Comparison of ENCODE assay signal across 24 cellular contexts in the genomic region with DNA sequence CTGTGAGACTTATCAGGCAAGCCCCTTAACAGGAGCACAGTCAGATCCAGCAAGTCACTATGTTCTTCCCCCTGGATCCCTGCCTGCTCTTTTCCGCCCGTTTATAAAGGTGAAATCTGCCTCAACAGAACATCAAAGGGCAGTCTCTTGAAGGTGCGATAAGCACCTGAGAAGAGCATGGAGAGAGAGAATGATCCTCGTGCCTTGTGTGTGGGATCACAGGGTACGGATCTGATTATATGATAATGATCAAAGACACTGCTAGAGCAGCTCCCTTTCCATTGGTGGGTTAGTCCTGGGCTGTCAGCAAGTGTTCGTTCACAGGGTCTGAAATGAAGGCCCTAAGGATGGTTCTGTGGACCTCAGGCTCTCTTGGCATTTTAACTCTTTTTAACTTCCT.
"Had no signal": no experiment of that assay in that cellular context is flagged by ENCODE, and none has a peak within 500 bp of the region (broad histone marks: within the 10 kb centered on the region; RNA-seq: fewer than 3 reads in every experiment).

No MANE protein-coding gene starts in this region.

- H3K4me1 Mint-ChIP-seq: naive thymus-derived CD4-positive, alpha-beta T cell; stimulated activated memory B cell treated with anti-CD40 and anti-IgM and Interleukin-4, amounts not matched to agents 10 μg/mL and 1 μg/mL and 100 μg/mL, for 72 hours; stimulated activated naive CD8-positive, alpha-beta T cell treated with anti-CD3 and anti-CD28 coated beads, Interleukin-15, amount 100 ng/mL, for 72 hours had no signal

- H3K4me2 ChIP-seq: smooth muscle cell had no signal

- H3K27me3 Mint-ChIP-seq: naive thymus-derived CD4-positive, alpha-beta T cell; natural killer cell treated with Interleukin-12 subunit alpha and Interleukin-12 subunit beta and Interleukin-15 and Interleukin-18, amount 100 ng/mL, for 72 hours; progenitor cell of endocrine pancreas; stimulated activated memory B cell treated with anti-CD40 and anti-IgM and Interleukin-4, amounts not matched to agents 10 μg/mL and 1 μg/mL and 100 μg/mL, for 72 hours; stimulated activated naive CD8-positive, alpha-beta T cell treated with anti-CD3 and anti-CD28 coated beads, Interleukin-15, amount 100 ng/mL, for 72 hours; type B pancreatic cell had no signal

- ATAC-seq: mucosa of descending colon; naive thymus-derived CD4-positive, alpha-beta T cell; natural killer cell treated with Interleukin-12 subunit alpha and Interleukin-12 subunit beta and Interleukin-15 and Interleukin-18, amount 100 ng/mL, for 72 hours; right lobe of liver; stimulated activated memory B cell treated with anti-CD40 and anti-IgM and Interleukin-4, amounts not matched to agents 10 μg/mL and 1 μg/mL and 100 μg/mL, for 72 hours; stimulated activated naive CD8-positive, alpha-beta T cell treated with anti-CD3 and anti-CD28 coated beads, Interleukin-15, amount 100 ng/mL, for 72 hours had no signal

- H3K4me1 ChIP-seq: left ventricle myocardium inferior, right atrium auricular region, right lobe of liver, tibial nerve, uterus had no signal

- H3K4me3 Mint-ChIP-seq: naive thymus-derived CD4-positive, alpha-beta T cell; natural killer cell treated with Interleukin-12 subunit alpha and Interleukin-12 subunit beta and Interleukin-15 and Interleukin-18, amount 100 ng/mL, for 72 hours; stimulated activated memory B cell treated with anti-CD40 and anti-IgM and Interleukin-4, amounts not matched to agents 10 μg/mL and 1 μg/mL and 100 μg/mL, for 72 hours; stimulated activated naive CD8-positive, alpha-beta T cell treated with anti-CD3 and anti-CD28 coated beads, Interleukin-15, amount 100 ng/mL, for 72 hours; type B pancreatic cell had no signal

- H3K36me3 Mint-ChIP-seq: natural killer cell treated with Interleukin-12 subunit alpha and Interleukin-12 subunit beta and Interleukin-15 and Interleukin-18, amount 100 ng/mL, for 72 hours had no signal

- H3K9me3 ChIP-seq: left ventricle myocardium inferior, mucosa of descending colon, right atrium auricular region, right lobe of liver, tibial nerve, uterus had no signal

- H3K27ac Mint-ChIP-seq: natural killer cell treated with Interleukin-12 subunit alpha and Interleukin-12 subunit beta and Interleukin-15 and Interleukin-18, amount 100 ng/mL, for 72 hours; progenitor cell of endocrine pancreas; stimulated activated memory B cell treated with anti-CD40 and anti-IgM and Interleukin-4, amounts not matched to agents 10 μg/mL and 1 μg/mL and 100 μg/mL, for 72 hours; type B pancreatic cell had no signal

- H3K27me3 ChIP-seq: right atrium auricular region, right lobe of liver, tibial nerve, uterus had no signal

- H3K4me3 ChIP-seq: left ventricle myocardium inferior, lung, mucosa of descending colon, right atrium auricular region, right lobe of liver, smooth muscle cell, tibial nerve, uterus had no signal

- H3K9me3 Mint-ChIP-seq: naive thymus-derived CD4-positive, alpha-beta T cell; natural killer cell treated with Interleukin-12 subunit alpha and Interleukin-12 subunit beta and Interleukin-15 and Interleukin-18, amount 100 ng/mL, for 72 hours; stimulated activated memory B cell treated with anti-CD40 and anti-IgM and Interleukin-4, amounts not matched to agents 10 μg/mL and 1 μg/mL and 100 μg/mL, for 72 hours; stimulated activated naive CD8-positive, alpha-beta T cell treated with anti-CD3 and anti-CD28 coated beads, Interleukin-15, amount 100 ng/mL, for 72 hours; type B pancreatic cell had no signal

- H3K27ac ChIP-seq: left ventricle myocardium inferior, right atrium auricular region, right lobe of liver, tibial nerve, uterus had no signal

- DNase-seq: hypothalamus; islet precursor cell; left ventricle myocardium inferior; midbrain; mucosa of descending colon; naive thymus-derived CD4-positive, alpha-beta T cell; nucleus accumbens; right lobe of liver; stimulated activated CD4-positive, alpha-beta T cell treated with anti-CD3 and anti-CD28 coated beads, Interleukin-1b, Interleukin-23, amount 100 ng/mL, for 48 hours; stimulated activated CD4-positive, alpha-beta T cell treated with anti-CD3 and anti-CD28 coated beads, Interleukin-2, amount 100 ng/mL, for 48 hours; stimulated activated CD4-positive, alpha-beta T cell treated with anti-CD3 and anti-CD28 coated beads, Interleukin-4, amount 100 ng/mL, for 4 hours; stimulated activated CD8-positive, alpha-beta memory T cell treated with anti-CD3 and anti-CD28 coated beads, Interleukin-4, amount 100 ng/mL, for 48 hours; stimulated activated naive CD4-positive, alpha-beta T cell treated with Interleukin-2 at 50 U/mL for 16 hours; stimulated activated naive CD8-positive, alpha-beta T cell treated with anti-CD3 and anti-CD28 coated beads, Interleukin-15, amount 100 ng/mL, for 72 hours; substantia nigra; uterus had no signal

- H3K36me3 ChIP-seq: right atrium auricular region, uterus had no signal
